In genomic region chr1:199590708-199591107, GRCh38 we compare ENCODE assay signal across 10 cellular contexts.
A peak's percentile ranks its signal among the peaks of the same experiment; 100 is the strongest.
DNase-seq lines count a peak whose midpoint lies in the region; ATAC-seq and TF ChIP-seq lines count a peak whose summit lies in the region.
"Had no signal": no experiment of that assay in that cellular context is flagged by ENCODE, and none has a peak within 500 bp of the region (broad histone marks: within the 10 kb centered on the region; RNA-seq: fewer than 3 reads in every experiment).

No MANE protein-coding gene starts in this region.

- ATAC-seq in GM19372 (IDR thresholded peaks at IDR 0.05; ENCODE audit: low read depth, unreplicated experiment) (peak; percentile 64), HG02759 (IDR thresholded peaks at IDR 0.05; ENCODE audit: unreplicated experiment) (peak; percentile 90), HG03460 (IDR thresholded peaks at IDR 0.05; ENCODE audit: unreplicated experiment) (peak; percentile 96), HG03045 (IDR thresholded peaks at IDR 0.05; ENCODE audit: unreplicated experiment) (no peak)

- DNase-seq in GM13976 (ENCODE audit: low spot score) (peak; percentile 11), DMS53 (lab: John Stamatoyannopoulos, UW) (no peak), MCF 10A (ENCODE audit: unreplicated experiment) (no peak)
- DNase-seq in activated T-helper 1 cell treated with anti-CD3 and anti-CD28 coated beads, Interleukin-12 subunit alpha, Interleukin-12 subunit beta, Interleukin-2, Interleukin-4 antibody, amounts not matched to agents 30 ng/mL and 10 ng/mL and 1 ng/mL, durations not matched to agents 14 hours and 24 hours and 36 hours (ENCODE audit: low spot score): no peak
- DNase-seq: spleen had no signal

- no TSS peak for BruUV-seq in MCF 10A (replicated peaks; lab: Mats Ljungman, UMichigan)

- in situ Hi-C loops in GM13976 (cut with MboI; ENCODE audit: low sequenced_read_pairs, unreplicated experiment): no loop called here

- CTCF ChIA-PET in MCF 10A (lab: Yijun Ruan, JAX): interaction anchor here (0.6 kb wide), 1 partner anchor 686 kb away, joined by 4 read pairs; no protein-coding TSS in a partner anchor

- no peak overlapping the region for H3K27ac Mint-ChIP-seq in activated T-helper 1 cell treated with anti-CD3 and anti-CD28 coated beads, Interleukin-12 subunit alpha, Interleukin-12 subunit beta, Interleukin-2, Interleukin-4 antibody, amounts not matched to agents 30 ng/mL and 10 ng/mL and 1 ng/mL, durations not matched to agents 14 hours and 24 hours and 36 hours
- H3K27ac Mint-ChIP-seq in MCF 10A (ENCODE audit: low read depth, unreplicated experiment): no peak overlapping the region
- H3K27ac Mint-ChIP-seq: B cell had no signal

- TF ChIP-seq CTCF in GM13976 (IDR thresholded peaks at IDR 0.05; ENCODE audit: borderline replicate concordance, control extremely low read depth, extremely low read depth, insufficient read depth, missing control alignments) (no peak), MCF 10A (IDR thresholded peaks at IDR 0.05; ENCODE audit: unreplicated experiment) (no peak)

- H3K4me3 Mint-ChIP-seq in activated T-helper 1 cell treated with anti-CD3 and anti-CD28 coated beads, Interleukin-12 subunit alpha, Interleukin-12 subunit beta, Interleukin-2, Interleukin-4 antibody, amounts not matched to agents 30 ng/mL and 10 ng/mL and 1 ng/mL, durations not matched to agents 14 hours and 24 hours and 36 hours: no peak overlapping the region
- no peak overlapping the region for H3K4me3 Mint-ChIP-seq in MCF 10A (ENCODE audit: unreplicated experiment)
- H3K4me3 Mint-ChIP-seq: B cell had no signal

- peaks cover 6% of the 10 kb centered on the region for H3K27me3 Mint-ChIP-seq in activated T-helper 1 cell treated with anti-CD3 and anti-CD28 coated beads, Interleukin-12 subunit alpha, Interleukin-12 subunit beta, Interleukin-2, Interleukin-4 antibody, amounts not matched to agents 30 ng/mL and 10 ng/mL and 1 ng/mL, durations not matched to agents 14 hours and 24 hours and 36 hours (ENCODE audit: insufficient read depth)
- no peaks in the 10 kb centered on the region for H3K27me3 Mint-ChIP-seq in MCF 10A (ENCODE audit: insufficient read depth, unreplicated experiment)

- no peaks in the 10 kb centered on the region for H3K36me3 Mint-ChIP-seq in activated T-helper 1 cell treated with anti-CD3 and anti-CD28 coated beads, Interleukin-12 subunit alpha, Interleukin-12 subunit beta, Interleukin-2, Interleukin-4 antibody, amounts not matched to agents 30 ng/mL and 10 ng/mL and 1 ng/mL, durations not matched to agents 14 hours and 24 hours and 36 hours (ENCODE audit: low read depth)
- no peaks in the 10 kb centered on the region for H3K36me3 Mint-ChIP-seq in MCF 10A (ENCODE audit: insufficient read depth, unreplicated experiment)

- no peaks in the 10 kb centered on the region for H3K9me3 Mint-ChIP-seq in activated T-helper 1 cell treated with anti-CD3 and anti-CD28 coated beads, Interleukin-12 subunit alpha, Interleukin-12 subunit beta, Interleukin-2, Interleukin-4 antibody, amounts not matched to agents 30 ng/mL and 10 ng/mL and 1 ng/mL, durations not matched to agents 14 hours and 24 hours and 36 hours
- no peaks in the 10 kb centered on the region for H3K9me3 Mint-ChIP-seq in MCF 10A (ENCODE audit: unreplicated experiment)

- peaks cover 11% of the 10 kb centered on the region for H3K4me1 Mint-ChIP-seq in activated T-helper 1 cell treated with anti-CD3 and anti-CD28 coated beads, Interleukin-12 subunit alpha, Interleukin-12 subunit beta, Interleukin-2, Interleukin-4 antibody, amounts not matched to agents 30 ng/mL and 10 ng/mL and 1 ng/mL, durations not matched to agents 14 hours and 24 hours and 36 hours (ENCODE audit: low read depth)
- H3K4me1 Mint-ChIP-seq in MCF 10A (ENCODE audit: insufficient read depth, unreplicated experiment): no peaks in the 10 kb centered on the region

- intact Hi-C loops in activated T-helper 1 cell treated with anti-CD3 and anti-CD28 coated beads, Interleukin-12 subunit alpha, Interleukin-12 subunit beta, Interleukin-2, Interleukin-4 antibody, amounts not matched to agents 30 ng/mL and 10 ng/mL and 1 ng/mL, durations not matched to agents 14 hours and 24 hours and 36 hours (cut with micrococcal nuclease): no loop called here
- intact Hi-C loops in MCF 10A (cut with micrococcal nuclease): no loop called here

- POLR2A ChIA-PET in MCF 10A (lab: Yijun Ruan, JAX): no interaction called here
